Comparison of ENCODE assay signal across 16 cellular contexts in the genomic region with DNA sequence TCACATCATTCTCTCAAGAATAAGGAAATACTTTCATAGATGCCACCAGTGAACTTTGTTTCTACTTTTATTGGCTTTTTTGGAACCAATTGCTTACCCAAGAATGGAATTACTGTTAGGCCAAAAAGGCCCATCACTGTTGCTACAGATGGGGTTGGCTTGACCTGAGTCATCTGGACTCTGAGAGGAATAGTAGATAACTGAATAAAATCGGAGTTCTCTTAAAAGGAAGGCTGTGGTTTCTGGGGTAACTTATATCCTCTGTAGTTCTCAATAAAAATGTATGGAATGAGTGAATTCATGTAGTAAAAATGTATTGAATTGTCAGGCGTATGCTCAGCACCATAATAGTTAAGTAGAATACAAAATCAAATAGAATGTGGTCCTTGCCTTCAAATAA.
"Had no signal": no experiment of that assay in that cellular context is flagged by ENCODE, and none has a peak within 500 bp of the region (broad histone marks: within the 10 kb centered on the region; RNA-seq: fewer than 3 reads in every experiment).

No MANE protein-coding gene starts in this region.

- H3K36me3 ChIP-seq: breast epithelium, esophagus squamous epithelium, left lung, thyroid gland had no signal

- ATAC-seq: activated CD8-positive, alpha-beta memory T cell treated with anti-CD3 and anti-CD28 coated beads, Interleukin-2, amount 10 ng/mL, durations not matched to agents 7 days and 5 days; foreskin keratinocyte; left lung; stimulated activated effector memory CD8-positive, alpha-beta T cell treated with anti-CD3 and anti-CD28 coated beads, Interleukin-12 subunit alpha, Interleukin-12 subunit beta, amount 100 ng/mL, for 72 hours had no signal

- H3K4me3 ChIP-seq: breast epithelium, esophagus squamous epithelium, left lung, thyroid gland had no signal

- H3K27me3 ChIP-seq: breast epithelium, esophagus squamous epithelium, foreskin keratinocyte, left lung, thyroid gland had no signal

- H3K27ac ChIP-seq: foreskin keratinocyte had no signal

- H3K9me3 ChIP-seq: breast epithelium, esophagus squamous epithelium, left lung, thyroid gland had no signal

- DNase-seq: activated CD4-positive, alpha-beta T cell treated with anti-CD3 and anti-CD28 coated beads, Interleukin-2, amount 50 U/mL, for 4 hours; activated CD4-positive, CD25-positive, alpha-beta regulatory T cell treated with anti-CD3 and anti-CD28 coated beads, Interleukin-2, amount 50 U/mL, for 72 hours; activated CD8-positive, alpha-beta memory T cell treated with anti-CD3 and anti-CD28 coated beads, Interleukin-2, amount 10 ng/mL, durations not matched to agents 7 days and 5 days; activated effector memory CD4-positive, alpha-beta T cell treated with Interleukin-2 at 50 U/mL for 16 hours; activated T-cell treated with anti-CD3 and anti-CD28 coated beads, Interleukin-2, amount 50 U/mL, for 24 hours; amniotic stem cell; esophagus squamous epithelium; head of caudate nucleus; islet precursor cell; left lung; mesenchymal stem cell; small intestine; thyroid gland had no signal
